ENCODE assay signal across 1 cellular context in genomic region chr6:21953831-21954801, GRCh38.
TF ChIP-seq lines count a peak whose summit lies in the region.

No MANE protein-coding gene starts in this region.

TF ChIP-seq in GM23338, 12 proteins besides CTCF, POLR2A, EP300 and RAD21 (continued from another document):
- TF ChIP-seq ZNF462 (CRISPR knock-in tag; IDR thresholded peaks at IDR 0.05) (no peak), STAT1 (IDR thresholded peaks at IDR 0.05; ENCODE audit: unreplicated experiment) (no peak), EZH2phosphoT487 (IDR thresholded peaks at IDR 0.05; ENCODE audit: unreplicated experiment) (no peak)
TF ChIP-seq in GM23338: peak in this region for 0.
